In genomic region chr14:96903444-96904023, GRCh38 we compare ENCODE assay signal across 15 cellular contexts.
A peak's percentile ranks its signal among the peaks of the same experiment; 100 is the strongest.
DNase-seq lines count a peak whose midpoint lies in the region; ATAC-seq and TF ChIP-seq lines count a peak whose summit lies in the region.
"Had no signal": no experiment of that assay in that cellular context is flagged by ENCODE, and none has a peak within 500 bp of the region (broad histone marks: within the 10 kb centered on the region; RNA-seq: fewer than 3 reads in every experiment).

No MANE protein-coding gene starts in this region.

- intact Hi-C loops in Caco-2 (cut with micrococcal nuclease; ENCODE audit: unreplicated experiment), result no loop called here
- intact Hi-C loops in PC-3 (cut with micrococcal nuclease), result loop anchor here (1.0 to 5.0 kb wide), 4 partner anchors 106 to 259 kb away; partner anchors contain the start of gene VRK1
- intact Hi-C loops in left colon (cut with DNase I, micrococcal nuclease), result no loop called here

- peak; percentile 75 for ATAC-seq in PC-3
- peak; percentile 93 for ATAC-seq in left colon
- ATAC-seq: CD8-positive, alpha-beta T cell; HCT116 had no signal

- H3K9me3 ChIP-seq in Caco-2, result no peaks in the 10 kb centered on the region
- H3K9me3 ChIP-seq in PC-3 (ENCODE audit: low read length), result no peaks in the 10 kb centered on the region
- H3K9me3 ChIP-seq: BE2C had no signal

- peak overlapping the region; percentile 50 for H3K27ac Mint-ChIP-seq in Caco-2 (ENCODE audit: unreplicated experiment)
- H3K27ac Mint-ChIP-seq: CD8-positive, alpha-beta T cell; IgD-negative memory B cell had no signal

- peak overlapping the region; percentile 70 for H3K9ac ChIP-seq in PC-3 (ENCODE audit: low read length)
- H3K9ac ChIP-seq: GM23248 had no signal

- H3K9me3 Mint-ChIP-seq in Caco-2 (ENCODE audit: unreplicated experiment), result no peaks in the 10 kb centered on the region

- H4K20me1 ChIP-seq in PC-3 (ENCODE audit: low read length), result no peaks in the 10 kb centered on the region

- in situ Hi-C loops in KBM-7 (cut with MboI; ENCODE audit: low pct_unique_long_range_greater_than_20kb, low sequenced_read_pairs), result no loop called here

- H3K36me3 ChIP-seq in Caco-2 (ENCODE audit: control insufficient read depth, insufficient read depth, low read length), result no peaks in the 10 kb centered on the region
- peaks cover 6% of the 10 kb centered on the region; the same call in 1 of the 2 replicates for H3K36me3 ChIP-seq in PC-3 (ENCODE audit: low read depth, low read length)
- H3K36me3 ChIP-seq: BE2C had no signal

- H3K4me3 Mint-ChIP-seq in Caco-2 (ENCODE audit: unreplicated experiment), result no peak overlapping the region
- H3K4me3 Mint-ChIP-seq: CD14-positive monocyte; CD8-positive, alpha-beta T cell; IgD-negative memory B cell had no signal

- BruUV-seq in Caco-2 (replicated peaks; lab: Mats Ljungman, UMichigan) (no TSS peak), PC-3 (replicated peaks; lab: Mats Ljungman, UMichigan) (TSS peak; percentile 85)

- H3K27me3 ChIP-seq in Caco-2 (replicated peaks; ENCODE audit: control insufficient read depth, insufficient read depth, low read length) (no peaks in the 10 kb centered on the region; the same call in 1 of the 2 replicates), PC-3 (ENCODE audit: low read length) (no peaks in the 10 kb centered on the region)
- H3K27me3 ChIP-seq: BE2C had no signal

- CTCF ChIA-PET in Caco-2 (lab: Charles Lee) (no interaction called here), PC-3 (lab: Charles Lee) (no interaction called here)

- H3K27me3 Mint-ChIP-seq in Caco-2 (ENCODE audit: insufficient read depth, unreplicated experiment), result no peaks in the 10 kb centered on the region
- H3K27me3 Mint-ChIP-seq: IgD-negative memory B cell had no signal

- H2AFZ ChIP-seq in PC-3 (ENCODE audit: low read length), result peak overlapping the region; percentile 6
- H2AFZ ChIP-seq: GM23248 had no signal

- H3K36me3 Mint-ChIP-seq in Caco-2 (ENCODE audit: insufficient read depth, unreplicated experiment), result no peaks in the 10 kb centered on the region

- peak overlapping the region; percentile 76 for H3K4me2 ChIP-seq in PC-3 (ENCODE audit: low read length)

- 0 out of 2 replicates have a peak, but pooled peaks cover 10% of the 10 kb centered on the region for H3K4me1 ChIP-seq in Caco-2
- H3K4me1 ChIP-seq in PC-3 (ENCODE audit: insufficient read depth, low read length), result peaks cover 28% of the 10 kb centered on the region
- H3K4me1 ChIP-seq: BE2C had no signal

- H3K79me2 ChIP-seq in PC-3 (ENCODE audit: low read length), result no peaks in the 10 kb centered on the region

- TF ChIP-seq CTCF in Caco-2 (IDR thresholded peaks at IDR 0.05; ENCODE audit: insufficient read depth in 1 of 2, low read depth in 1 of 2, low read length in 1 of 2, severe bottlenecking in 1 of 2, unreplicated experiment in 1 of 2) (no peak), PC-3 (conservative IDR thresholded peaks at IDR 0.05; ENCODE audit: low read depth, low read length) (no peak)

- peaks cover 15% of the 10 kb centered on the region for H3K4me1 Mint-ChIP-seq in Caco-2 (ENCODE audit: low read depth, unreplicated experiment)

- POLR2A ChIA-PET in Caco-2 (lab: Charles Lee) (no interaction called here), PC-3 (lab: Charles Lee; ENCODE audit: unreplicated experiment) (no interaction called here)

- DNase-seq in Caco-2 (no peak), PC-3 (peak; percentile 68), left colon (peak in 1 of 2 donors; percentile 9), cerebellum (ENCODE audit: low spot score) (no peak), ecto neural progenitor cell (ENCODE audit: low spot score) (no peak), KBM-7 (no peak), NCI-H128 (lab: John Stamatoyannopoulos, UW; ENCODE audit: unreplicated experiment) (no peak)
- DNase-seq: BE2C, DMS53, GF-D8, GM23248 had no signal

- no peaks in the 10 kb centered on the region for H3K9me2 ChIP-seq in PC-3 (replicated peaks; ENCODE audit: low read length)

- peak overlapping the region; percentile 94 for H3K27ac ChIP-seq in PC-3 (ENCODE audit: low read length)
- H3K27ac ChIP-seq: GM23248 had no signal

- H3F3A ChIP-seq in PC-3 (ENCODE audit: low read length, unreplicated experiment), result no peaks in the 10 kb centered on the region

- H3K4me3 ChIP-seq in Caco-2 (ENCODE audit: low read depth, low read length), result no peak overlapping the region
- H3K4me3 ChIP-seq in PC-3 (ENCODE audit: low read length), result peak overlapping the region; percentile 45
- H3K4me3 ChIP-seq: GM23248 had no signal
